ENCODE assay signal across 9 cellular contexts in genomic region chrX:101803451-101803850, GRCh38.
A peak's percentile ranks its signal among the peaks of the same experiment; 100 is the strongest.
DNase-seq lines count a peak whose midpoint lies in the region; ATAC-seq and TF ChIP-seq lines count a peak whose summit lies in the region.
"Had no signal": no experiment of that assay in that cellular context is flagged by ENCODE, and none has a peak within 500 bp of the region (broad histone marks: within the 10 kb centered on the region; RNA-seq: fewer than 3 reads in every experiment).

No MANE protein-coding gene starts in this region.

- H4K20me1 ChIP-seq in neural cell (ENCODE audit: insufficient read depth): no peaks in the 10 kb centered on the region

- TF ChIP-seq EP300 in Ishikawa (IDR thresholded peaks at IDR 0.05; ENCODE audit: borderline replicate concordance): no peak
- TF ChIP-seq EP300 in neural cell (conservative IDR thresholded peaks at IDR 0.05; ENCODE audit: poor library complexity, severe bottlenecking): no peak

- TF ChIP-seq RAD21 in Ishikawa (IDR thresholded peaks at IDR 0.05; ENCODE audit: low read depth): peak; percentile 34; the same call in 1 of the 2 replicates
- peak; percentile 68 for TF ChIP-seq RAD21 in neural cell (conservative IDR thresholded peaks at IDR 0.05)

- H3K9me3 ChIP-seq in neural cell (ENCODE audit: low read length): no peaks in the 10 kb centered on the region

- no peak overlapping the region for H3K9ac ChIP-seq in neural cell (ENCODE audit: low read length)

- intact Hi-C loops in activated naive CD4-positive, alpha-beta T cell treated with anti-CD3 and anti-CD28 coated beads for 36 hours (cut with micrococcal nuclease): loop anchor here (5.0 kb wide), 1 partner anchor 206 kb away; no protein-coding TSS in a partner anchor
- intact Hi-C loops in lower leg skin (cut with DNase I; ENCODE audit: low total_unique reads): no loop called here

- H3K9me2 ChIP-seq in neural cell (ENCODE audit: insufficient read depth, low read length): no peaks in the 10 kb centered on the region

- H3K36me3 Mint-ChIP-seq in chondrocyte (ENCODE audit: low read depth): no peaks in the 10 kb centered on the region
- H3K36me3 Mint-ChIP-seq in activated naive CD4-positive, alpha-beta T cell treated with anti-CD3 and anti-CD28 coated beads for 36 hours (ENCODE audit: low read depth): no peaks in the 10 kb centered on the region
- H3K36me3 Mint-ChIP-seq: activated CD8-positive, alpha-beta memory T cell treated with anti-CD3 and anti-CD28 coated beads, Interleukin-2, amount 10 ng/mL, durations not matched to agents 7 days and 5 days had no signal

- H3F3A ChIP-seq in neural cell (ENCODE audit: insufficient read depth, low read length, poor library complexity, severe bottlenecking): no peaks in the 10 kb centered on the region

- H3K79me2 ChIP-seq in neural cell (replicated peaks; ENCODE audit: insufficient read depth, low read length): no peaks in the 10 kb centered on the region

- no peak overlapping the region for H3K27ac ChIP-seq in neural cell (ENCODE audit: low read length)

- H3K4me3 Mint-ChIP-seq in chondrocyte (ENCODE audit: unreplicated experiment): no peak overlapping the region
- H3K4me3 Mint-ChIP-seq in activated naive CD4-positive, alpha-beta T cell treated with anti-CD3 and anti-CD28 coated beads for 36 hours: no peak overlapping the region
- H3K4me3 Mint-ChIP-seq: activated CD8-positive, alpha-beta memory T cell treated with anti-CD3 and anti-CD28 coated beads, Interleukin-2, amount 10 ng/mL, durations not matched to agents 7 days and 5 days had no signal

- CTCF ChIA-PET in activated naive CD4-positive, alpha-beta T cell treated with anti-CD3 and anti-CD28 coated beads for 36 hours (lab: Charles Lee): interaction anchor here (1.0 to 1.2 kb wide), 3 partner anchors 44 to 388 kb away, joined by 3 to 4 read pairs (median 3); no protein-coding TSS in a partner anchor

- DNase-seq in DMS114 treated with DMSO at 0.1 percent for 48 hours (lab: John Stamatoyannopoulos, UW; ENCODE audit: unreplicated experiment): peak; percentile 2
- DNase-seq in chondrocyte (ENCODE audit: low spot score): no peak
- DNase-seq in activated naive CD4-positive, alpha-beta T cell treated with anti-CD3 and anti-CD28 coated beads for 36 hours: no peak
- no peak for DNase-seq in lower leg skin (ENCODE audit: low spot score in 2 of 2)
- DNase-seq: activated CD8-positive, alpha-beta memory T cell treated with anti-CD3 and anti-CD28 coated beads, Interleukin-2, amount 10 ng/mL, durations not matched to agents 7 days and 5 days had no signal

- no peak for TF ChIP-seq POLR2A in lower leg skin (IDR thresholded peaks at IDR 0.05)

- ATAC-seq in GM18868 (IDR thresholded peaks at IDR 0.05; ENCODE audit: unreplicated experiment): no peak
- no peak for ATAC-seq in GM18907 (IDR thresholded peaks at IDR 0.05; ENCODE audit: unreplicated experiment)
- ATAC-seq: activated CD8-positive, alpha-beta memory T cell treated with anti-CD3 and anti-CD28 coated beads, Interleukin-2, amount 10 ng/mL, durations not matched to agents 7 days and 5 days had no signal

- no peak overlapping the region for H2AFZ ChIP-seq in neural cell (ENCODE audit: low read depth, low read length)

- H3K9me3 Mint-ChIP-seq in chondrocyte (ENCODE audit: low read depth): peaks cover 8% of the 10 kb centered on the region
- H3K9me3 Mint-ChIP-seq in activated naive CD4-positive, alpha-beta T cell treated with anti-CD3 and anti-CD28 coated beads for 36 hours: no peaks in the 10 kb centered on the region

- H3K36me3 ChIP-seq in neural cell (ENCODE audit: insufficient read depth, low read length): no peaks in the 10 kb centered on the region

- 19 to 29% methylated on average over 2 of the region's 2 CpGs for WGBS in lower leg skin, 2 donors

- H3K27me3 ChIP-seq in neural cell (ENCODE audit: insufficient read depth, low read depth, low read length): no peaks in the 10 kb centered on the region

- TF ChIP-seq CTCF in chondrocyte (IDR thresholded peaks at IDR 0.05) (peak; percentile 79), neural cell (IDR thresholded peaks at IDR 0.05; ENCODE audit: poor library complexity, severe bottlenecking) (peak; percentile 66), lower leg skin (IDR thresholded peaks at IDR 0.05) (no peak)

- no peak overlapping the region for H3K4me3 ChIP-seq in neural cell (ENCODE audit: low read length)
- no peak overlapping the region for H3K4me3 ChIP-seq in lower leg skin (ENCODE audit: low read depth, poor library complexity, severe bottlenecking)

- H3K4me2 ChIP-seq in neural cell (ENCODE audit: low read length): no peak overlapping the region

- peaks cover 7% of the 10 kb centered on the region for H3K4me1 Mint-ChIP-seq in chondrocyte (ENCODE audit: low read depth)
- H3K4me1 Mint-ChIP-seq in activated naive CD4-positive, alpha-beta T cell treated with anti-CD3 and anti-CD28 coated beads for 36 hours (ENCODE audit: low read depth): peaks cover 2% of the 10 kb centered on the region

- H3K27ac Mint-ChIP-seq in chondrocyte (ENCODE audit: unreplicated experiment): no peak overlapping the region
- no peak overlapping the region for H3K27ac Mint-ChIP-seq in activated naive CD4-positive, alpha-beta T cell treated with anti-CD3 and anti-CD28 coated beads for 36 hours
- H3K27ac Mint-ChIP-seq: activated CD8-positive, alpha-beta memory T cell treated with anti-CD3 and anti-CD28 coated beads, Interleukin-2, amount 10 ng/mL, durations not matched to agents 7 days and 5 days had no signal

- H3K27me3 Mint-ChIP-seq in chondrocyte (ENCODE audit: low read depth): no peaks in the 10 kb centered on the region
- H3K27me3 Mint-ChIP-seq in activated naive CD4-positive, alpha-beta T cell treated with anti-CD3 and anti-CD28 coated beads for 36 hours (ENCODE audit: low read depth): no peaks in the 10 kb centered on the region
- H3K27me3 Mint-ChIP-seq: activated CD8-positive, alpha-beta memory T cell treated with anti-CD3 and anti-CD28 coated beads, Interleukin-2, amount 10 ng/mL, durations not matched to agents 7 days and 5 days had no signal

TF ChIP-seq in Ishikawa, 13 proteins besides CTCF, POLR2A, EP300 and RAD21 (continues in another document):
- TF ChIP-seq YY1 (IDR thresholded peaks at IDR 0.05; ENCODE audit: low read depth) (no peak), CEBPB (IDR thresholded peaks at IDR 0.05) (no peak), CREB1 (IDR thresholded peaks at IDR 0.05; ENCODE audit: low read depth) (no peak), TAF1 (IDR thresholded peaks at IDR 0.05; ENCODE audit: low read depth) (no peak), TEAD4 (IDR thresholded peaks at IDR 0.05) (no peak), FOXM1 (IDR thresholded peaks at IDR 0.05; ENCODE audit: borderline replicate concordance, low read depth) (no peak)
- TF ChIP-seq, protein P1, sequence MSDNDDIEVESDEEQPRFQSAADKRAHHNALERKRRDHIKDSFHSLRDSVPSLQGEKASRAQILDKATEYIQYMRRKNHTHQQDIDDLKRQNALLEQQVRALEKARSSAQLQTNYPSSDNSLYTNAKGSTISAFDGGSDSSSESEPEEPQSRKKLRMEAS (IDR thresholded peaks at IDR 0.05): no peak

TF ChIP-seq in neural cell, 6 proteins besides CTCF, POLR2A, EP300 and RAD21:
- peak; percentile 77 for TF ChIP-seq SMC3 (conservative IDR thresholded peaks at IDR 0.05; ENCODE audit: poor library complexity)
- no peak for TF ChIP-seq EZH2 (IDR thresholded peaks at IDR 0.05; ENCODE audit: borderline replicate concordance, insufficient read depth, low read length, poor library complexity, severe bottlenecking)

Comparison
In these comparisons a context has a peak if more than half of its experiments do, and no peak if none do; other contexts are left out.
1. CTCF ChIP-seq: peak in chondrocyte (single experiment) and neural cell (single experiment); none in lower leg skin (0 of 3).